ENCODE assay signal across 10 cellular contexts in the genomic region with DNA sequence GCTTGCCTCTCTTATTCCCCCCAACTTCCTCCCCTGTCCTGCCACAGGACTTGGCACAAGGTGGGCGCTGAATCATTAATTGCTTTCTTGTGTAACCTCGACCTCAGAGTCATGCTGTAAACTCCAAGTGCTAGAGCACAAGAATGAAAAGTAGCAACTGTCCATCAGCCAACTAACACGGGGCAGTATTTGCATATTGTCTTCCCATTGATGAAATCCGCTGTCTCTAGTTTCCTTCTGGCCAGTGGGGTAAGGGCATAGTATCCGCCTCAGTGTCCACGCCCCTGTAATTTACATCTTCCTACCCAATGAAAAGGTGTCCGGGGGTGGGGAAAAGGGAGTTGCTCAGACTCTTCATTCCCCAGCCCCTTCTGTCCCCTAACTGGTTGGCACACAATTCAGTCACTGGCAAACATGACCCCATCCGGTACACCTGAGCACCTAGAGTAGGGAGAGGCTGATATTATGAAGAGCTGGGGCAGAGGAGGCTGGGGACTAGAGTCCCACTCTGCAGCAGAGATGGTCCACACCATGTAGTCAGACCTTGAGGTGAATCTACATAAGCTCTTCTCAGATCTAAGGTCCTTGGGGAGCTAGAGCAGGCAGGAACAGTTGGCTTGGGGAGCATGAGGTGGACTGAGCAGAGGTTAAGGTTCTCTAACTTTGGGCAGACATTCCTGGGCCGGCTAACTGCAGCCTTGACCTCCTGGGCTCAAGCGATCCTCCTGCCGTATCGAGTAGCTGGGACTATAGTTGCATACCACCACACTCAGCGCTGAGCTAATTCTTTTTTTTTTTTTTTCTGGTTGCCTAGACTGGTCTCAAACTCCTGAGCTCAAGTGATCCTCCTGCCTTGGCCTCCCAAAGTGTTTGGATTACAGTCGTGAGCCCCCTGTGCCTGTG. TPM values are rescaled to one million over a fixed set of nuclear protein-coding genes. Genes with fewer than 3 reads are reported as not detected.
DNase-seq lines count a peak whose midpoint lies in the region; ATAC-seq and TF ChIP-seq lines count a peak whose summit lies in the region.
"Had no signal": no experiment of that assay in that cellular context is flagged by ENCODE, and none has a peak within 500 bp of the region (broad histone marks: within the 10 kb centered on the region; RNA-seq: fewer than 3 reads in every experiment).

No MANE protein-coding gene starts in this region.

- no peak for TF ChIP-seq EP300 in suprapubic skin (IDR thresholded peaks at IDR 0.05)

- H4K20me1 ChIP-seq in OCI-LY7 (ENCODE audit: insufficient read depth, low read length), result no peaks in the 10 kb centered on the region
- H4K20me1 ChIP-seq: BLaER1 had no signal

- peak; percentile 11 to 34 for ATAC-seq in activated T-cell treated with anti-CD3 and anti-CD28 coated beads, Interleukin-2, amount 50 U/mL, for 4 hours
- ATAC-seq in GM18907 (IDR thresholded peaks at IDR 0.05; ENCODE audit: unreplicated experiment), result no peak

- DNase-seq in activated T-cell treated with anti-CD3 and anti-CD28 coated beads, Interleukin-2, amount 50 U/mL, for 4 hours, result no peak
- DNase-seq in activated T-cell treated with anti-CD3 and anti-CD28 coated beads, Interleukin-2, amount 50 U/mL, for 1 hour, result no peak
- peak; percentile 65 for DNase-seq in OCI-LY7 (ENCODE audit: low spot score)
- DNase-seq in fibroblast of the conjunctiva (ENCODE audit: low read depth), result peak; percentile 33
- DNase-seq in suprapubic skin (ENCODE audit: low spot score in 2 of 2), result no peak
- no peak for DNase-seq in activated effector memory CD4-positive, alpha-beta T cell treated with anti-CD3 and anti-CD28 coated beads, Interleukin-2, amount 50 U/mL, for 16 hours
- no peak for DNase-seq in SKM-1 treated with dmso at 0.1 percent for 144 hours (lab: John Stamatoyannopoulos, UW; ENCODE audit: unreplicated experiment)
- DNase-seq: naive B cell had no signal

- CTCF ChIA-PET in OCI-LY7 (lab: Charles Lee; ENCODE audit: unreplicated experiment), result interaction anchor here (1.2 kb wide), 1 partner anchor 10 kb away, joined by 8 read pairs; no protein-coding TSS in a partner anchor

- no peaks in the 10 kb centered on the region for H3K9me3 ChIP-seq in OCI-LY7 (ENCODE audit: low read length)
- H3K9me3 ChIP-seq in suprapubic skin, result no peaks in the 10 kb centered on the region
- H3K9me3 ChIP-seq: BLaER1 had no signal

- BruUV-seq in OCI-LY7 (replicated peaks; lab: Mats Ljungman, UMichigan), result no TSS peak

- peaks cover 20% of the 10 kb centered on the region for H3K4me1 ChIP-seq in OCI-LY7 (ENCODE audit: insufficient read depth, low read length, poor library complexity, severe bottlenecking)
- H3K4me1 ChIP-seq in suprapubic skin, result peaks cover 19% of the 10 kb centered on the region

- intact Hi-C loops in OCI-LY7 (cut with micrococcal nuclease; ENCODE audit: unreplicated experiment), result no loop called here

- H3K4me3 ChIP-seq in OCI-LY7 (ENCODE audit: low read depth, low read length, poor library complexity, severe bottlenecking) (no peak overlapping the region), suprapubic skin (no peak overlapping the region)
- H3K4me3 ChIP-seq: BLaER1 had no signal

- H3K9me3 Mint-ChIP-seq in activated T-cell treated with anti-CD3 and anti-CD28 coated beads, Interleukin-2, amount 50 U/mL, for 4 hours, result no peaks in the 10 kb centered on the region
- H3K9me3 Mint-ChIP-seq: naive B cell had no signal

- TF ChIP-seq POLR2A in suprapubic skin (IDR thresholded peaks at IDR 0.05), result no peak

- POLR2A ChIA-PET in OCI-LY7 (lab: Charles Lee), result interaction anchor here (0.7 kb wide), 1 partner anchor 62 kb away, joined by 3 read pairs; no protein-coding TSS in a partner anchor

- 53% methylated on average over 14 of the region's 14 CpGs for WGBS in suprapubic skin

- no peaks in the 10 kb centered on the region for H3K36me3 Mint-ChIP-seq in activated T-cell treated with anti-CD3 and anti-CD28 coated beads, Interleukin-2, amount 50 U/mL, for 4 hours (ENCODE audit: insufficient read depth)
- H3K36me3 Mint-ChIP-seq: naive B cell had no signal

- H3K9me2 ChIP-seq in OCI-LY7 (ENCODE audit: insufficient read depth, low read length), result no peaks in the 10 kb centered on the region

- peak overlapping the region; percentile 54; the same call in 1 of the 2 replicates for H2AFZ ChIP-seq in OCI-LY7 (ENCODE audit: low read length)

- TF ChIP-seq CTCF in OCI-LY7 (conservative IDR thresholded peaks at IDR 0.05; ENCODE audit: low read length) (no peak), suprapubic skin (IDR thresholded peaks at IDR 0.05) (no peak)

- peak overlapping the region; percentile 56 for H3K4me2 ChIP-seq in OCI-LY7 (ENCODE audit: low read length)
- H3K4me2 ChIP-seq: BLaER1 had no signal

- no peaks in the 10 kb centered on the region for H3K79me2 ChIP-seq in OCI-LY7 (ENCODE audit: insufficient read depth, low read depth, low read length)

- peaks cover 23% of the 10 kb centered on the region for H3K4me1 Mint-ChIP-seq in activated T-cell treated with anti-CD3 and anti-CD28 coated beads, Interleukin-2, amount 50 U/mL, for 4 hours (ENCODE audit: low read depth)

- H3K27ac ChIP-seq in OCI-LY7 (ENCODE audit: low read depth, low read length, poor library complexity, severe bottlenecking) (no peak overlapping the region), suprapubic skin (peak overlapping the region; percentile 7)
- H3K27ac ChIP-seq: BLaER1 had no signal

- no peaks in the 10 kb centered on the region for H3K27me3 Mint-ChIP-seq in activated T-cell treated with anti-CD3 and anti-CD28 coated beads, Interleukin-2, amount 50 U/mL, for 4 hours (ENCODE audit: low read depth)

- H3K36me3 ChIP-seq in OCI-LY7 (ENCODE audit: insufficient read depth, low read length) (no peaks in the 10 kb centered on the region), suprapubic skin (no peaks in the 10 kb centered on the region)
- H3K36me3 ChIP-seq: BLaER1 had no signal

- H3K4me3 Mint-ChIP-seq in activated T-cell treated with anti-CD3 and anti-CD28 coated beads, Interleukin-2, amount 50 U/mL, for 4 hours, result no peak overlapping the region

- no peaks in the 10 kb centered on the region for H3K27me3 ChIP-seq in suprapubic skin
- H3K27me3 ChIP-seq: BLaER1 had no signal

RNA-seq across cellular contexts. Expression of a gene that starts 6.8 kb away (rescaled TPM):
- total RNA-seq in activated T-cell treated with anti-CD3 and anti-CD28 coated beads, Interleukin-2, amount 50 U/mL, for 4 hours, result 10 to 100 TPM; 73.3 to 79.5 (median 77.3) TPM
- total RNA-seq in OCI-LY7 (2014; rRNA removed; shearing (Covaris generic)), result 119 and 127 TPM in 2 replicates
- total RNA-seq in OCI-LY7 (2022) (167 and 172 TPM in 2 replicates), suprapubic skin (100 to 1,000 TPM in 1 of 4 donors, 10 to 100 TPM in 3; 52.8 to 124 (median 65.3) TPM)

RNA-seq across cellular contexts. Expression of a gene that starts 21.9 kb away (rescaled TPM):
- not detected for total RNA-seq in activated T-cell treated with anti-CD3 and anti-CD28 coated beads, Interleukin-2, amount 50 U/mL, for 4 hours
- 0.44 TPM in 1 of 2 replicates, not detected in the other for total RNA-seq in OCI-LY7 (2014; rRNA removed; shearing (Covaris generic))
- 0.82 and 0.92 TPM in 2 replicates for total RNA-seq in OCI-LY7 (2022)
- not detected for total RNA-seq in suprapubic skin

RNA-seq across cellular contexts. Expression of a gene that starts 37.7 kb away (rescaled TPM):
- 10 to 100 TPM; 51.1 to 54.3 (median 52.5) TPM for total RNA-seq in activated T-cell treated with anti-CD3 and anti-CD28 coated beads, Interleukin-2, amount 50 U/mL, for 4 hours
- 15.3 and 18.3 TPM in 2 replicates for total RNA-seq in OCI-LY7 (2014; rRNA removed; shearing (Covaris generic))
- total RNA-seq in OCI-LY7 (2022) (44.4 and 48.4 TPM in 2 replicates), suprapubic skin (10 to 100 TPM; 57.1 to 60.7 (median 57.7) TPM)

RNA-seq across cellular contexts. Expression of a gene that starts 41.5 kb away (rescaled TPM):
- under 1 TPM; 0.13 to 0.42 (median 0.35) TPM for total RNA-seq in activated T-cell treated with anti-CD3 and anti-CD28 coated beads, Interleukin-2, amount 50 U/mL, for 4 hours
- total RNA-seq in OCI-LY7 (2014; rRNA removed; shearing (Covaris generic)), result not detected in 2 replicates
- total RNA-seq in OCI-LY7 (2022) (not detected in 2 replicates), suprapubic skin (10 to 100 TPM; 32.1 to 93.7 (median 80.9) TPM)

RNA-seq across cellular contexts. Expression of a gene that starts 56.7 kb away (rescaled TPM):
- total RNA-seq in activated T-cell treated with anti-CD3 and anti-CD28 coated beads, Interleukin-2, amount 50 U/mL, for 4 hours, result 10 to 100 TPM; 39.0 to 50.2 (median 43.7) TPM
- total RNA-seq in OCI-LY7 (2014; rRNA removed; shearing (Covaris generic)), result 50.0 and 61.2 TPM in 2 replicates
- total RNA-seq in OCI-LY7 (2022) (54.0 and 55.8 TPM in 2 replicates), suprapubic skin (1 to 10 TPM; 4.2 to 6.1 (median 4.9) TPM)

Comparison
In these comparisons a context has a peak if more than half of its experiments do, and no peak if none do; other contexts are left out.
1. DNase-seq: peak in OCI-LY7 (single experiment) and fibroblast of the conjunctiva (single experiment); none in activated T-cell treated with anti-CD3 and anti-CD28 coated beads, Interleukin-2, amount 50 U/mL, for 4 hours (single experiment), activated T-cell treated with anti-CD3 and anti-CD28 coated beads, Interleukin-2, amount 50 U/mL, for 1 hour (single experiment), suprapubic skin (0 of 2), activated effector memory CD4-positive, alpha-beta T cell treated with anti-CD3 and anti-CD28 coated beads, Interleukin-2, amount 50 U/mL, for 16 hours (single experiment) and SKM-1 treated with dmso at 0.1 percent for 144 hours (single experiment).